1 cellular context compared by ENCODE assay signal in the genomic region with DNA sequence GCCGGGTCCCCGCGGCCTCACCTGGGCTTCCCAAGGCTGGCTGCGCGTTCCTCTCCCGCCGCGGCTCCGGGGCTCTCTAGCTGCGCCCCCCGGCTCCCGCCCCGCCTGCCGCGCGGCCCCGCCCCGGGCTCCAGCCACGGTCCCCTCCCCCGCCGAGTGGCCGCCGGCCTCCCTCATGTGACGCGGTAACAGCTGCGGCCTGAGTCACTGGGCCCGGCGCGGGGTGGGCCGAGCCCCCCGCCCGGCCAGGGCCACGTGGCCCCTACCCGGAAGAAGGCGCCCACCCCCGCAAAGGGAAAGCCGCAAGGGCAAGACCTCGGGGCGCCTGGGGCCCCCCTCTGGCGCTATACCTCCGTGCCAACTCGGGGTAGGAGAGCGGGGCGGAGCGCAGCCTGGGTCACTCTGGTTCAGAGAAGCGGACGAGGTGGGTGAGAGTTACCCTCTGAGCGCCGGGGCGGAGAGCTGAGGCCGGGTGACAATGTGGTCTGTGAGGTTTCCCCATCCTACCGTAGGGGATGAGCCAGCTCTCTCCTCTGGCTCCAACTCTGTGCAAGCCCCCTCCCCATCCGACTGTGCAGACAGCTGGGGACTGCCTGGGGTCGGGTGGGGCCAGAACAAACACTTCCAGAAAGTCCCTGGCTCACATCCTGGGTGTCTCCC.
A peak's percentile ranks its signal among the peaks of the same experiment; 100 is the strongest.
TF ChIP-seq lines count a peak whose summit lies in the region.

A gene with protein sequence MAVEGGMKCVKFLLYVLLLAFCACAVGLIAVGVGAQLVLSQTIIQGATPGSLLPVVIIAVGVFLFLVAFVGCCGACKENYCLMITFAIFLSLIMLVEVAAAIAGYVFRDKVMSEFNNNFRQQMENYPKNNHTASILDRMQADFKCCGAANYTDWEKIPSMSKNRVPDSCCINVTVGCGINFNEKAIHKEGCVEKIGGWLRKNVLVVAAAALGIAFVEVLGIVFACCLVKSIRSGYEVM (minus strand): TSS at position 78 of the 660 bp plus-strand sequence. CDS start 668 bp downstream, outside the sequence.

TF ChIP-seq in K562, 482 proteins besides CTCF, POLR2A, EP300 and RAD21 (continued from another document and continues in another):
- TF ChIP-seq, protein P1, sequence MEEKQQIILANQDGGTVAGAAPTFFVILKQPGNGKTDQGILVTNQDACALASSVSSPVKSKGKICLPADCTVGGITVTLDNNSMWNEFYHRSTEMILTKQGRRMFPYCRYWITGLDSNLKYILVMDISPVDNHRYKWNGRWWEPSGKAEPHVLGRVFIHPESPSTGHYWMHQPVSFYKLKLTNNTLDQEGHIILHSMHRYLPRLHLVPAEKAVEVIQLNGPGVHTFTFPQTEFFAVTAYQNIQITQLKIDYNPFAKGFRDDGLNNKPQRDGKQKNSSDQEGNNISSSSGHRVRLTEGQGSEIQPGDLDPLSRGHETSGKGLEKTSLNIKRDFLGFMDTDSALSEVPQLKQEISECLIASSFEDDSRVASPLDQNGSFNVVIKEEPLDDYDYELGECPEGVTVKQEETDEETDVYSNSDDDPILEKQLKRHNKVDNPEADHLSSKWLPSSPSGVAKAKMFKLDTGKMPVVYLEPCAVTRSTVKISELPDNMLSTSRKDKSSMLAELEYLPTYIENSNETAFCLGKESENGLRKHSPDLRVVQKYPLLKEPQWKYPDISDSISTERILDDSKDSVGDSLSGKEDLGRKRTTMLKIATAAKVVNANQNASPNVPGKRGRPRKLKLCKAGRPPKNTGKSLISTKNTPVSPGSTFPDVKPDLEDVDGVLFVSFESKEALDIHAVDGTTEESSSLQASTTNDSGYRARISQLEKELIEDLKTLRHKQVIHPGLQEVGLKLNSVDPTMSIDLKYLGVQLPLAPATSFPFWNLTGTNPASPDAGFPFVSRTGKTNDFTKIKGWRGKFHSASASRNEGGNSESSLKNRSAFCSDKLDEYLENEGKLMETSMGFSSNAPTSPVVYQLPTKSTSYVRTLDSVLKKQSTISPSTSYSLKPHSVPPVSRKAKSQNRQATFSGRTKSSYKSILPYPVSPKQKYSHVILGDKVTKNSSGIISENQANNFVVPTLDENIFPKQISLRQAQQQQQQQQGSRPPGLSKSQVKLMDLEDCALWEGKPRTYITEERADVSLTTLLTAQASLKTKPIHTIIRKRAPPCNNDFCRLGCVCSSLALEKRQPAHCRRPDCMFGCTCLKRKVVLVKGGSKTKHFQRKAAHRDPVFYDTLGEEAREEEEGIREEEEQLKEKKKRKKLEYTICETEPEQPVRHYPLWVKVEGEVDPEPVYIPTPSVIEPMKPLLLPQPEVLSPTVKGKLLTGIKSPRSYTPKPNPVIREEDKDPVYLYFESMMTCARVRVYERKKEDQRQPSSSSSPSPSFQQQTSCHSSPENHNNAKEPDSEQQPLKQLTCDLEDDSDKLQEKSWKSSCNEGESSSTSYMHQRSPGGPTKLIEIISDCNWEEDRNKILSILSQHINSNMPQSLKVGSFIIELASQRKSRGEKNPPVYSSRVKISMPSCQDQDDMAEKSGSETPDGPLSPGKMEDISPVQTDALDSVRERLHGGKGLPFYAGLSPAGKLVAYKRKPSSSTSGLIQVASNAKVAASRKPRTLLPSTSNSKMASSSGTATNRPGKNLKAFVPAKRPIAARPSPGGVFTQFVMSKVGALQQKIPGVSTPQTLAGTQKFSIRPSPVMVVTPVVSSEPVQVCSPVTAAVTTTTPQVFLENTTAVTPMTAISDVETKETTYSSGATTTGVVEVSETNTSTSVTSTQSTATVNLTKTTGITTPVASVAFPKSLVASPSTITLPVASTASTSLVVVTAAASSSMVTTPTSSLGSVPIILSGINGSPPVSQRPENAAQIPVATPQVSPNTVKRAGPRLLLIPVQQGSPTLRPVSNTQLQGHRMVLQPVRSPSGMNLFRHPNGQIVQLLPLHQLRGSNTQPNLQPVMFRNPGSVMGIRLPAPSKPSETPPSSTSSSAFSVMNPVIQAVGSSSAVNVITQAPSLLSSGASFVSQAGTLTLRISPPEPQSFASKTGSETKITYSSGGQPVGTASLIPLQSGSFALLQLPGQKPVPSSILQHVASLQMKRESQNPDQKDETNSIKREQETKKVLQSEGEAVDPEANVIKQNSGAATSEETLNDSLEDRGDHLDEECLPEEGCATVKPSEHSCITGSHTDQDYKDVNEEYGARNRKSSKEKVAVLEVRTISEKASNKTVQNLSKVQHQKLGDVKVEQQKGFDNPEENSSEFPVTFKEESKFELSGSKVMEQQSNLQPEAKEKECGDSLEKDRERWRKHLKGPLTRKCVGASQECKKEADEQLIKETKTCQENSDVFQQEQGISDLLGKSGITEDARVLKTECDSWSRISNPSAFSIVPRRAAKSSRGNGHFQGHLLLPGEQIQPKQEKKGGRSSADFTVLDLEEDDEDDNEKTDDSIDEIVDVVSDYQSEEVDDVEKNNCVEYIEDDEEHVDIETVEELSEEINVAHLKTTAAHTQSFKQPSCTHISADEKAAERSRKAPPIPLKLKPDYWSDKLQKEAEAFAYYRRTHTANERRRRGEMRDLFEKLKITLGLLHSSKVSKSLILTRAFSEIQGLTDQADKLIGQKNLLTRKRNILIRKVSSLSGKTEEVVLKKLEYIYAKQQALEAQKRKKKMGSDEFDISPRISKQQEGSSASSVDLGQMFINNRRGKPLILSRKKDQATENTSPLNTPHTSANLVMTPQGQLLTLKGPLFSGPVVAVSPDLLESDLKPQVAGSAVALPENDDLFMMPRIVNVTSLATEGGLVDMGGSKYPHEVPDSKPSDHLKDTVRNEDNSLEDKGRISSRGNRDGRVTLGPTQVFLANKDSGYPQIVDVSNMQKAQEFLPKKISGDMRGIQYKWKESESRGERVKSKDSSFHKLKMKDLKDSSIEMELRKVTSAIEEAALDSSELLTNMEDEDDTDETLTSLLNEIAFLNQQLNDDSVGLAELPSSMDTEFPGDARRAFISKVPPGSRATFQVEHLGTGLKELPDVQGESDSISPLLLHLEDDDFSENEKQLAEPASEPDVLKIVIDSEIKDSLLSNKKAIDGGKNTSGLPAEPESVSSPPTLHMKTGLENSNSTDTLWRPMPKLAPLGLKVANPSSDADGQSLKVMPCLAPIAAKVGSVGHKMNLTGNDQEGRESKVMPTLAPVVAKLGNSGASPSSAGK (IDR thresholded peaks at IDR 0.05): peak; percentile 72
- TF ChIP-seq RBBP5 (IDR thresholded peaks at IDR 0.05; ENCODE audit: borderline replicate concordance, insufficient read depth, low read length, poor library complexity, severe bottlenecking) (no peak), FOXJ2 (tag; IDR thresholded peaks at IDR 0.05) (no peak), PHB2 (IDR thresholded peaks at IDR 0.05; ENCODE audit: low read depth) (peak; percentile 49; the same call in 1 of the 2 replicates), ARNT (IDR thresholded peaks at IDR 0.05) (0 out of 4 replicates have a peak, but pooled peaks of 1 of the 2 experiments have one; percentile 48), ZBTB1 (CRISPR knock-in tag; IDR thresholded peaks at IDR 0.05; ENCODE audit: borderline replicate concordance, low read depth) (no peak; the same call in 1 of the 2 replicates), XRCC5 (IDR thresholded peaks at IDR 0.05; ENCODE audit: low read depth, low read length) (no peak; the same call in 1 of the 2 replicates), NR4A1 (CRISPR knock-in tag; IDR thresholded peaks at IDR 0.05) (0 out of 2 replicates have a peak, but pooled peaks have one; percentile 13), NR4A1 (tag; IDR thresholded peaks at IDR 0.05) (no peak), RBM34 (IDR thresholded peaks at IDR 0.05; ENCODE audit: borderline replicate concordance, insufficient read depth, low read length) (no peak), E2F3 (CRISPR knock-in tag; IDR thresholded peaks at IDR 0.05) (0 out of 2 replicates have a peak, but pooled peaks have one; percentile 18), ZNF133 (CRISPR knock-in tag; IDR thresholded peaks at IDR 0.05) (no peak), CREB1 (IDR thresholded peaks at IDR 0.05) (peak; percentile 85), CREB1 (CRISPR knock-in tag; IDR thresholded peaks at IDR 0.05) (peak; percentile 79), ZNF282 (CRISPR knock-in tag; IDR thresholded peaks at IDR 0.05) (no peak), EGR1 (conservative IDR thresholded peaks at IDR 0.05) (peak; percentile 99), GATA2 (CRISPR knock-in tag; IDR thresholded peaks at IDR 0.05) (no peak), ZNF76 (CRISPR knock-in tag; IDR thresholded peaks at IDR 0.05; ENCODE audit: borderline replicate concordance) (0 out of 2 replicates have a peak, but pooled peaks have one; percentile 23), PHB (CRISPR knock-in tag; IDR thresholded peaks at IDR 0.05) (0 out of 2 replicates have a peak, but pooled peaks have one; percentile 52), DIDO1 (tag; IDR thresholded peaks at IDR 0.05; ENCODE audit: low read depth) (no peak), NFATC3 (IDR thresholded peaks at IDR 0.05) (no peak), ZKSCAN1 (IDR thresholded peaks at IDR 0.05; ENCODE audit: low read depth, low read length) (no peak)
- TF ChIP-seq, protein P2, sequence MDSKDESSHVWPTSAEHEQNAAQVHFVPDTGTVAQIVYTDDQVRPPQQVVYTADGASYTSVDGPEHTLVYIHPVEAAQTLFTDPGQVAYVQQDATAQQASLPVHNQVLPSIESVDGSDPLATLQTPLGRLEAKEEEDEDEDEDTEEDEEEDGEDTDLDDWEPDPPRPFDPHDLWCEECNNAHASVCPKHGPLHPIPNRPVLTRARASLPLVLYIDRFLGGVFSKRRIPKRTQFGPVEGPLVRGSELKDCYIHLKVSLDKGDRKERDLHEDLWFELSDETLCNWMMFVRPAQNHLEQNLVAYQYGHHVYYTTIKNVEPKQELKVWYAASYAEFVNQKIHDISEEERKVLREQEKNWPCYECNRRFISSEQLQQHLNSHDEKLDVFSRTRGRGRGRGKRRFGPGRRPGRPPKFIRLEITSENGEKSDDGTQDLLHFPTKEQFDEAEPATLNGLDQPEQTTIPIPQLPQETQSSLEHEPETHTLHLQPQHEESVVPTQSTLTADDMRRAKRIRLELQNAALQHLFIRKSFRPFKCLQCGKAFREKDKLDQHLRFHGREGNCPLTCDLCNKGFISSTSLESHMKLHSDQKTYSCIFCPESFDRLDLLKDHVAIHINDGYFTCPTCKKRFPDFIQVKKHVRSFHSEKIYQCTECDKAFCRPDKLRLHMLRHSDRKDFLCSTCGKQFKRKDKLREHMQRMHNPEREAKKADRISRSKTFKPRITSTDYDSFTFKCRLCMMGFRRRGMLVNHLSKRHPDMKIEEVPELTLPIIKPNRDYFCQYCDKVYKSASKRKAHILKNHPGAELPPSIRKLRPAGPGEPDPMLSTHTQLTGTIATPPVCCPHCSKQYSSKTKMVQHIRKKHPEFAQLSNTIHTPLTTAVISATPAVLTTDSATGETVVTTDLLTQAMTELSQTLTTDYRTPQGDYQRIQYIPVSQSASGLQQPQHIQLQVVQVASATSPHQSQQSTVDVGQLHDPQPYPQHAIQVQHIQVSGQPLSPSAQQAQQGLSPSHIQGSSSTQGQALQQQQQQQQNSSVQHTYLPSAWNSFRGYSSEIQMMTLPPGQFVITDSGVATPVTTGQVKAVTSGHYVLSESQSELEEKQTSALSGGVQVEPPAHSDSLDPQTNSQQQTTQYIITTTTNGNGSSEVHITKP (IDR thresholded peaks at IDR 0.05; ENCODE audit: partially characterized antibody): peak; percentile 38
- TF ChIP-seq, protein P3, sequence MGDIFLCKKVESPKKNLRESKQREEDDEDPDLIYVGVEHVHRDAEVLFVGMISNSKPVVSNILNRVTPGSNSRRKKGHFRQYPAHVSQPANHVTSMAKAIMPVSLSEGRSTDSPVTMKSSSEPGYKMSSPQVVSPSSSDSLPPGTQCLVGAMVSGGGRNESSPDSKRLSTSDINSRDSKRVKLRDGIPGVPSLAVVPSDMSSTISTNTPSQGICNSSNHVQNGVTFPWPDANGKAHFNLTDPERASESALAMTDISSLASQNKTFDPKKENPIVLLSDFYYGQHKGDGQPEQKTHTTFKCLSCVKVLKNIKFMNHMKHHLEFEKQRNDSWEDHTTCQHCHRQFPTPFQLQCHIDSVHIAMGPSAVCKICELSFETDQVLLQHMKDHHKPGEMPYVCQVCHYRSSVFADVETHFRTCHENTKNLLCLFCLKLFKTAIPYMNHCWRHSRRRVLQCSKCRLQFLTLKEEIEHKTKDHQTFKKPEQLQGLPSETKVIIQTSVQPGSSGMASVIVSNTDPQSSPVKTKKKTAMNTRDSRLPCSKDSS (IDR thresholded peaks at IDR 0.05; ENCODE audit: low read depth, partially characterized antibody): no peak
- TF ChIP-seq, protein P4, sequence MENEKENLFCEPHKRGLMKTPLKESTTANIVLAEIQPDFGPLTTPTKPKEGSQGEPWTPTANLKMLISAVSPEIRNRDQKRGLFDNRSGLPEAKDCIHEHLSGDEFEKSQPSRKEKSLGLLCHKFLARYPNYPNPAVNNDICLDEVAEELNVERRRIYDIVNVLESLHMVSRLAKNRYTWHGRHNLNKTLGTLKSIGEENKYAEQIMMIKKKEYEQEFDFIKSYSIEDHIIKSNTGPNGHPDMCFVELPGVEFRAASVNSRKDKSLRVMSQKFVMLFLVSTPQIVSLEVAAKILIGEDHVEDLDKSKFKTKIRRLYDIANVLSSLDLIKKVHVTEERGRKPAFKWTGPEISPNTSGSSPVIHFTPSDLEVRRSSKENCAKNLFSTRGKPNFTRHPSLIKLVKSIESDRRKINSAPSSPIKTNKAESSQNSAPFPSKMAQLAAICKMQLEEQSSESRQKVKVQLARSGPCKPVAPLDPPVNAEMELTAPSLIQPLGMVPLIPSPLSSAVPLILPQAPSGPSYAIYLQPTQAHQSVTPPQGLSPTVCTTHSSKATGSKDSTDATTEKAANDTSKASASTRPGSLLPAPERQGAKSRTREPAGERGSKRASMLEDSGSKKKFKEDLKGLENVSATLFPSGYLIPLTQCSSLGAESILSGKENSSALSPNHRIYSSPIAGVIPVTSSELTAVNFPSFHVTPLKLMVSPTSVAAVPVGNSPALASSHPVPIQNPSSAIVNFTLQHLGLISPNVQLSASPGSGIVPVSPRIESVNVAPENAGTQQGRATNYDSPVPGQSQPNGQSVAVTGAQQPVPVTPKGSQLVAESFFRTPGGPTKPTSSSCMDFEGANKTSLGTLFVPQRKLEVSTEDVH (IDR thresholded peaks at IDR 0.05; ENCODE audit: low read depth, partially characterized antibody): no peak
- TF ChIP-seq, protein P5, sequence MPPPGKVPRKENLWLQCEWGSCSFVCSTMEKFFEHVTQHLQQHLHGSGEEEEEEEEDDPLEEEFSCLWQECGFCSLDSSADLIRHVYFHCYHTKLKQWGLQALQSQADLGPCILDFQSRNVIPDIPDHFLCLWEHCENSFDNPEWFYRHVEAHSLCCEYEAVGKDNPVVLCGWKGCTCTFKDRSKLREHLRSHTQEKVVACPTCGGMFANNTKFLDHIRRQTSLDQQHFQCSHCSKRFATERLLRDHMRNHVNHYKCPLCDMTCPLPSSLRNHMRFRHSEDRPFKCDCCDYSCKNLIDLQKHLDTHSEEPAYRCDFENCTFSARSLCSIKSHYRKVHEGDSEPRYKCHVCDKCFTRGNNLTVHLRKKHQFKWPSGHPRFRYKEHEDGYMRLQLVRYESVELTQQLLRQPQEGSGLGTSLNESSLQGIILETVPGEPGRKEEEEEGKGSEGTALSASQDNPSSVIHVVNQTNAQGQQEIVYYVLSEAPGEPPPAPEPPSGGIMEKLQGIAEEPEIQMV (tag; conservative IDR thresholded peaks at IDR 0.05; ENCODE audit: low read depth): no peak
